8 cellular contexts compared by ENCODE assay signal in the genomic region with DNA sequence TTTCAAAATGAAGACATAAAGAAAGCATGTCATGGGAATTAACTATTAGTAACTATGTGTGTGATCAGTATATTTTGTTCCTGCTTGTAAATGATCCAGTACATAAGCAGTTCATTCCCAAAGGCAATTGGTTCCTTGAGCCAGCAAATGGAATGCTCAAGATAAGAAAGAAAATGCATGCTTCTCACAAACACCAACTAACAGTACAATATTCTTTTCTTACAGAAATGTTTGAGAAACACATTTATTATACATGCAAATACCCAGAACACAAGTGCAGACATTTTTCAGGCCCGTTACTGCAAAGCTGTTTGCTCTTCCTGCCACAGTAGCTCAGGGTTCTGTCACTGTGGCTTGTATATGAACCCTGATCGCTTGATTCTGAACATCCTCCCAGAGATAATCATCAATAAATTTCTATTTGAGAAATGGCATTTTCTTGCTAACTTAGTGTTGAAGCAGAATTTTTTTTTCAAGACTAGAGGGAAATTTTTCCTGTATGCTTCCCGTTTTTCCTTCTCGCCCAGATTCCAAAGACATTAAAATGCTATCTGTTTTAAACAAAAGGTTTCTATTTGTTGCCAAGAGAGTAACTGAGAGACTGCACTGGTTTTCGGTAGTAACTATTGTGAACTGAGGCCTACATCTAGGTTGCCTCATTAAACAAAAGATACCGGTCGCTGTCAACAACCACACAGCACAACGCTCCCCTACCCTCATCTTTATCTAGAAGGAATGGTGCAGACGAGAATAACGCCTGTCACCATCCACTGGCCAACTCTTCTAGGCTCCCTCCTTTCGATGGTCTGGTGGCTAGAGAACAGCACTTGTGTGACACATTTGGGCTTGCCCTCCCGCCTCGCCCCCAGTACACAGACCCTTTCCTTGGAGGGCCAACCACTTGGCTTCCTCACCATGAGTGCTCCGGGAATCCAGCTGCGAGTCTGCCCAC. TPM values are rescaled to one million over a fixed set of nuclear protein-coding genes. Genes with fewer than 3 reads are reported as not detected.
DNase-seq lines count a peak whose midpoint lies in the region; ATAC-seq and TF ChIP-seq lines count a peak whose summit lies in the region.

No MANE protein-coding gene starts in this region.

- no peaks in the 10 kb centered on the region for H3K36me3 ChIP-seq in SK-N-SH (replicated peaks in 1 of 2; ENCODE audit: control insufficient read depth in 1 of 2, insufficient read depth in 2 of 2, low read length in 1 of 2)
- no peaks in the 10 kb centered on the region for H3K36me3 ChIP-seq in liver (ENCODE audit: control insufficient read depth in 4 of 4, insufficient read depth in 3 of 4, low read depth in 1 of 4, low read length in 3 of 4)
- no peaks in the 10 kb centered on the region for H3K36me3 ChIP-seq in stomach

- H3K4me1 ChIP-seq in SK-N-SH (ENCODE audit: control insufficient read depth in 1 of 2, insufficient read depth in 2 of 2, low read depth in 1 of 2, low read length in 1 of 2): peaks cover 19 to 26% of the 10 kb centered on the region in 2 experiments
- peaks cover 1 to 41% (median 21%) of the 10 kb centered on the region in 4 donors for H3K4me1 ChIP-seq in liver (ENCODE audit: control insufficient read depth in 4 of 4, insufficient read depth in 4 of 4, low read length in 3 of 4)
- peaks cover 41 to 74% (median 59%) of the 10 kb centered on the region in 4 donors for H3K4me1 ChIP-seq in stomach

- no peak overlapping the region for H2AFZ ChIP-seq in SK-N-SH (ENCODE audit: low read depth)

- H3F3A ChIP-seq in SK-N-SH (replicated peaks; ENCODE audit: insufficient read depth): peaks cover 15% of the 10 kb centered on the region

- intact Hi-C loops in stomach (cut with DNase I; ENCODE audit: low total_unique reads): loop anchor here (10.0 kb wide), 1 partner anchor 55 kb away; no protein-coding TSS in a partner anchor

- ATAC-seq in HG03354 (IDR thresholded peaks at IDR 0.05; ENCODE audit: poor library complexity, severe bottlenecking, unreplicated experiment): no peak
- ATAC-seq in HG02970 (IDR thresholded peaks at IDR 0.05; ENCODE audit: low FRiP score, unreplicated experiment): no peak

- DNase-seq in SK-N-SH (no peak), chondrocyte (ENCODE audit: low spot score) (no peak), stomach (no peak)

- no peaks in the 10 kb centered on the region for H3K9me3 Mint-ChIP-seq in chondrocyte (ENCODE audit: low read depth)

- H3K9me2 ChIP-seq in SK-N-SH: no peaks in the 10 kb centered on the region

- 3% methylated on average over 15 of the region's 15 CpGs for whole genome bisulfite sequencing in SK-N-SH (ENCODE audit: low lambda C conversion rate)
- WGBS in liver: 10% methylated on average over 15 of the region's 15 CpGs
- 2 to 8% (median 3%) methylated on average over 12 to 15 of the region's 15 CpGs for WGBS in stomach, 5 donors

- TF ChIP-seq EP300 in SK-N-SH (IDR thresholded peaks at IDR 0.05; ENCODE audit: borderline replicate concordance in 1 of 2, low read depth in 1 of 2, low read length in 1 of 2) (no peak), stomach (IDR thresholded peaks at IDR 0.05) (no peak)

- CTCF ChIA-PET in SK-N-SH (lab: Yijun Ruan, JAX): interaction anchor here (0.7 to 1.2 kb wide), 2 partner anchors 133 to 775 kb away, joined by 3 read pairs; no protein-coding TSS in a partner anchor

- no peaks in the 10 kb centered on the region for H3K27me3 Mint-ChIP-seq in chondrocyte (ENCODE audit: low read depth)

- H3K4me3 ChIP-seq in GM12875 (ENCODE audit: low read depth, low read length) (peak overlapping the region; percentile 17), SK-N-SH (ENCODE audit: low read depth in 2 of 2, low read length in 1 of 2) (peak overlapping the region; percentile 84 to 85), liver (ENCODE audit: low read depth in 1 of 3, low read length in 3 of 3) (peak overlapping the region; percentile 52 to 86 (median 75)), stomach (peak overlapping the region; percentile 69 to 85 (median 80))

- no peaks in the 10 kb centered on the region for H3K36me3 Mint-ChIP-seq in chondrocyte (ENCODE audit: low read depth)

- TF ChIP-seq CTCF in 22Rv1 (IDR thresholded peaks at IDR 0.05) (no peak), GM12875 (IDR thresholded peaks at IDR 0.05; ENCODE audit: borderline replicate concordance, insufficient read depth, low read depth, low read length) (no peak), SK-N-SH (IDR thresholded peaks at IDR 0.05) (no peak), chondrocyte (IDR thresholded peaks at IDR 0.05) (no peak), liver (IDR thresholded peaks at IDR 0.05; ENCODE audit: low read depth, low read length, missing input control) (no peak), stomach (IDR thresholded peaks at IDR 0.05) (no peak)

- H3K79me2 ChIP-seq in SK-N-SH (ENCODE audit: insufficient read depth): peaks cover 70% of the 10 kb centered on the region

- H3K4me3 Mint-ChIP-seq in chondrocyte (ENCODE audit: unreplicated experiment): peak overlapping the region; percentile 93

- peak overlapping the region; percentile 94 for H3K27ac Mint-ChIP-seq in chondrocyte (ENCODE audit: unreplicated experiment)

- no peak for TF ChIP-seq POLR2A in stomach (IDR thresholded peaks at IDR 0.05)

- H3K4me2 ChIP-seq in SK-N-SH: peak overlapping the region; percentile 94

- H3K27ac ChIP-seq in 22Rv1: peak overlapping the region; percentile 83
- peak overlapping the region; percentile 63 to 90 for H3K27ac ChIP-seq in SK-N-SH (ENCODE audit: low read depth in 2 of 2, low read length in 1 of 2)
- peak overlapping the region; percentile 81 to 94 for H3K27ac ChIP-seq in liver (ENCODE audit: low read depth in 1 of 2, low read length in 2 of 2)
- H3K27ac ChIP-seq in stomach: peak overlapping the region; percentile 91 to 100 (median 99)

- no peak for TF ChIP-seq RAD21 in SK-N-SH (IDR thresholded peaks at IDR 0.05; ENCODE audit: low read length)
- peak in 1 of 2 donors; percentile 17 for TF ChIP-seq RAD21 in liver (IDR thresholded peaks at IDR 0.05)

- POLR2A ChIA-PET in SK-N-SH (lab: Yijun Ruan, JAX): no interaction called here

- H3K4me1 Mint-ChIP-seq in chondrocyte (ENCODE audit: low read depth): peaks cover 62% of the 10 kb centered on the region

- peaks cover 44% of the 10 kb centered on the region for H4K20me1 ChIP-seq in SK-N-SH (ENCODE audit: insufficient read depth)

- no peaks in the 10 kb centered on the region for H3K27me3 ChIP-seq in SK-N-SH (ENCODE audit: insufficient read depth)
- H3K27me3 ChIP-seq in liver (ENCODE audit: control insufficient read depth in 4 of 4, insufficient read depth in 4 of 4, low read length in 3 of 4): no peaks in the 10 kb centered on the region
- no peaks in the 10 kb centered on the region for H3K27me3 ChIP-seq in stomach

- H3K9ac ChIP-seq in SK-N-SH: peak overlapping the region; percentile 81
- H3K9ac ChIP-seq in liver (ENCODE audit: low read depth in 1 of 2, low read length in 2 of 2): peak overlapping the region; percentile 23 to 52

- H3K9me3 ChIP-seq in SK-N-SH (no peaks in the 10 kb centered on the region), liver (ENCODE audit: control insufficient read depth in 4 of 4, low read length in 3 of 4) (no peaks in the 10 kb centered on the region), stomach (no peaks in the 10 kb centered on the region)

TF ChIP-seq in SK-N-SH, 30 proteins besides CTCF, POLR2A, EP300 and RAD21 (continues in another document):
- TF ChIP-seq, protein P1, sequence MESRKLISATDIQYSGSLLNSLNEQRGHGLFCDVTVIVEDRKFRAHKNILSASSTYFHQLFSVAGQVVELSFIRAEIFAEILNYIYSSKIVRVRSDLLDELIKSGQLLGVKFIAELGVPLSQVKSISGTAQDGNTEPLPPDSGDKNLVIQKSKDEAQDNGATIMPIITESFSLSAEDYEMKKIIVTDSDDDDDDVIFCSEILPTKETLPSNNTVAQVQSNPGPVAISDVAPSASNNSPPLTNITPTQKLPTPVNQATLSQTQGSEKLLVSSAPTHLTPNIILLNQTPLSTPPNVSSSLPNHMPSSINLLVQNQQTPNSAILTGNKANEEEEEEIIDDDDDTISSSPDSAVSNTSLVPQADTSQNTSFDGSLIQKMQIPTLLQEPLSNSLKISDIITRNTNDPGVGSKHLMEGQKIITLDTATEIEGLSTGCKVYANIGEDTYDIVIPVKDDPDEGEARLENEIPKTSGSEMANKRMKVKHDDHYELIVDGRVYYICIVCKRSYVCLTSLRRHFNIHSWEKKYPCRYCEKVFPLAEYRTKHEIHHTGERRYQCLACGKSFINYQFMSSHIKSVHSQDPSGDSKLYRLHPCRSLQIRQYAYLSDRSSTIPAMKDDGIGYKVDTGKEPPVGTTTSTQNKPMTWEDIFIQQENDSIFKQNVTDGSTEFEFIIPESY (IDR thresholded peaks at IDR 0.05; ENCODE audit: borderline replicate concordance, low read depth): no peak
- no peak for TF ChIP-seq FOXM1 (IDR thresholded peaks at IDR 0.05; ENCODE audit: low read depth)
- 0 out of 2 replicates have a peak, but pooled peaks have one; percentile 4 for TF ChIP-seq RCOR1 (IDR thresholded peaks at IDR 0.05; ENCODE audit: low read length)
- TF ChIP-seq MXI1 (IDR thresholded peaks at IDR 0.05; ENCODE audit: low read depth, low read length): peak; percentile 39; the same call in 1 of the 2 replicates

TF ChIP-seq in liver, 16 proteins besides CTCF, POLR2A, EP300 and RAD21:
- TF ChIP-seq YY1 (IDR thresholded peaks at IDR 0.05): peak; percentile 8
- no peak for TF ChIP-seq HNF4A (conservative IDR thresholded peaks at IDR 0.05)
- no peak for TF ChIP-seq FOXA1 (IDR thresholded peaks at IDR 0.05)

RNA-seq across cellular contexts. Expression of a gene that starts 1.7 kb away (rescaled TPM):
- polyA plus RNA-seq in SK-N-SH (2012; rRNA removed) (20.9 and 28.5 TPM in 2 replicates), liver (1 to 10 TPM; 6.8 to 9.5 TPM), stomach (10 to 100 TPM; 13.1 to 26.0 (median 15.5) TPM)
- 35.6 and 46.1 TPM in 2 replicates for polyA plus RNA-seq in SK-N-SH (2012; cell fraction: cytosol; rRNA removed)
- polyA plus RNA-seq in SK-N-SH (2012; cell fraction: nucleus; rRNA removed): 11.1 and 25.5 TPM in 2 replicates
- total RNA-seq in chondrocyte (73.8 to 88.3 TPM (median 87.0 TPM) in 3 replicates), liver (10 to 100 TPM; 15.7 to 19.6 TPM), stomach (10 to 100 TPM; 38.2 to 75.3 (median 52.2) TPM)

Comparison
In these comparisons a context has a peak if more than half of its experiments do, and no peak if none do; other contexts are left out.
1. H3K4me3 ChIP-seq: peak in every context shown above with its lines; median percentile 84 in SK-N-SH; 80 in stomach; 75 in liver; 17 in GM12875.